In the genomic region with DNA sequence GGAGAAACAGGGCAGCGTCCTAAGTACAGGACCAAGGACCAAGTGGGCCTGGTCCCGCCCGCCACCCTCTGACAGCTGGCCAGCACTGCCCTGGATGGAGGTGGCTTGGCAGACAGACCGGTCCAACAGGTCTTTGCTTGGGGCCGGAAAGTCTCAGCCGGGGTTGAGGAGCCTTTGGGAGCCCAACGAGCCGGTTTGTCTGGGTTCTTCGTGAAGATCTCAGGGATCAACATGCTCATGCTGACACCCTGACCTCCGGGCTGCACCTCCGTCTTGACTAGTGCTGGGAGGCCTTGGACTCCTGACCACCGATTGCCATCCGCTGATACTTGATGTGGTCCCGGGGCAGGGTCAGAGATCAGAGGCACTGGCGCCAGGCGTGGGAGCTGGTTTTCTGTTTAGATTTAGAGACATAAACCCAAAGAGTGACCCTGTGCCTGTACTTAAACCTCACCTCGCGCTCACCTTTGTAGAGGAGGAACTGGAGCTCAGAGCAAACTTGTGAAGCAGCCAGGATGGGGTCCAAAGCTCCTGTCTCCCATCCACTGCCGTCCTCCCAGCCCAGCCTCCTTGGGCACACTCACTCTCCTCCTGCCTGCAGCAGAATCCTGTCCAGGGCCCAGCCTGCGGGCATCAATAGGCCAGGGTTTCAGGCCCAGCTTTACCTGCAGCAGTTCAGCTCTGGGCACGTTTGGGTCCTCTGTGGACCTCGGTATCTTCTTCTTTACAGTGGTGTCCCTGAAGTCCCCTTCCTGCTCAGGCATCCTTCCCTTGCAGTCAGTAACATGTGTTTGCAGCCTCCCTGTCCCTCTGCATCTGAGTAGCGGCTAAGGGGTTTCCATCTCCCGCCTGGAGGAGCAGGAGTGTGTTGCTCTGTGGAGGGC, we compare ENCODE assay signal across 14 cellular contexts.
A peak's percentile ranks its signal among the peaks of the same experiment; 100 is the strongest.
DNase-seq lines count a peak whose midpoint lies in the region; ATAC-seq and TF ChIP-seq lines count a peak whose summit lies in the region.
"Had no signal": no experiment of that assay in that cellular context is flagged by ENCODE, and none has a peak within 500 bp of the region (broad histone marks: within the 10 kb centered on the region; RNA-seq: fewer than 3 reads in every experiment).

No MANE protein-coding gene starts in this region.

- no peak for TF ChIP-seq RAD21 in HCT116 (IDR thresholded peaks at IDR 0.05; ENCODE audit: low read depth)

- peak overlapping the region; percentile 6; the same call in 1 of the 2 replicates for H3K9ac ChIP-seq in HCT116 (ENCODE audit: low read length)

- no peak overlapping the region for H2AFZ ChIP-seq in HCT116 (ENCODE audit: low read depth, low read length, poor library complexity, severe bottlenecking)

- H3K9me3 ChIP-seq in HCT116 (ENCODE audit: control insufficient read depth in 1 of 2, insufficient read depth in 1 of 2, low read depth in 1 of 2, low read length in 2 of 2) (no peaks in the 10 kb centered on the region), RWPE2 (ENCODE audit: severe bottlenecking) (no peaks in the 10 kb centered on the region), stomach (no peaks in the 10 kb centered on the region)

- BruUV-seq in HCT116 (replicated peaks; lab: Mats Ljungman, UMichigan), result no TSS peak

- peak overlapping the region in 1 of 2 experiments; percentile 7; a peak in 1 of 4 replicates for H3K4me3 ChIP-seq in HCT116 (replicated peaks in 1 of 2; ENCODE audit: low read depth in 1 of 2, low read length in 2 of 2)
- H3K4me3 ChIP-seq in RWPE2 (ENCODE audit: severe bottlenecking), result no peak overlapping the region
- H3K4me3 ChIP-seq in stomach, result no peak overlapping the region

- DNase-seq in HCT116 (ENCODE audit: low read depth, low spot score) (peak; percentile 56), RWPE2 (ENCODE audit: low spot score) (no peak), left kidney (ENCODE audit: low read depth, low spot score) (peak; percentile 76), stomach (peak; percentile 97), ecto neural progenitor cell (ENCODE audit: low spot score) (no peak), NCI-H1436 (lab: John Stamatoyannopoulos, UW) (no peak)
- DNase-seq in effector CD4-positive, alpha-beta T cell, result no peak
- DNase-seq: activated T-cell treated with anti-CD3 and anti-CD28 coated beads, Interleukin-2, amount 50 U/mL, for 24 hours; dermis blood vessel endothelial cell; KBM-7; naive B cell; NCI-H2081; substantia nigra had no signal

- WGBS in stomach, 5 donors, result 44 to 68% (median 57%) methylated on average over 22 to 24 of the region's 24 CpGs

- peaks cover 44 to 48% of the 10 kb centered on the region in 2 experiments for H3K4me1 ChIP-seq in HCT116 (ENCODE audit: control insufficient read depth in 1 of 2, insufficient read depth in 2 of 2, low read length in 2 of 2)
- peaks cover 44% of the 10 kb centered on the region for H3K4me1 ChIP-seq in RWPE2 (ENCODE audit: insufficient read depth, poor library complexity, severe bottlenecking)
- peaks cover 43 to 56% (median 51%) of the 10 kb centered on the region in 4 donors for H3K4me1 ChIP-seq in stomach

- peak overlapping the region; percentile 54 for H3K4me2 ChIP-seq in HCT116 (ENCODE audit: low read length)

- intact Hi-C loops in HCT116 (cut with micrococcal nuclease), result no loop called here
- intact Hi-C loops in stomach (cut with DNase I; ENCODE audit: low total_unique reads), result no loop called here

- POLR2A ChIA-PET in HCT116 (lab: Charles Lee), result interaction anchor here (0.5 kb wide), 1 partner anchor 54 kb away, joined by 4 read pairs; no protein-coding TSS in a partner anchor

- H3K79me2 ChIP-seq in HCT116 (ENCODE audit: insufficient read depth, low read length), result no peaks in the 10 kb centered on the region

- no peaks in the 10 kb centered on the region for H4K20me1 ChIP-seq in HCT116 (ENCODE audit: insufficient read depth)

- TF ChIP-seq EP300 in stomach (IDR thresholded peaks at IDR 0.05), result no peak

- peak overlapping the region; percentile 29; the same call in 1 of the 2 replicates for H3K27ac ChIP-seq in HCT116 (ENCODE audit: low read depth, low read length)
- peak overlapping the region; percentile 28 for H3K27ac ChIP-seq in RWPE2 (ENCODE audit: poor library complexity, severe bottlenecking)
- H3K27ac ChIP-seq in stomach, result peak overlapping the region in 4 of 5 donors; percentile 6 to 43 (median 16)

- H3K27me3 ChIP-seq in HCT116 (ENCODE audit: insufficient read depth, low read length), result no peaks in the 10 kb centered on the region
- no peaks in the 10 kb centered on the region for H3K27me3 ChIP-seq in RWPE2 (ENCODE audit: insufficient read depth, poor library complexity, severe bottlenecking)
- H3K27me3 ChIP-seq in stomach, result no peaks in the 10 kb centered on the region

- H3K36me3 ChIP-seq in HCT116 (ENCODE audit: control insufficient read depth in 1 of 2, insufficient read depth in 2 of 2, low read length in 2 of 2), result no peaks in the 10 kb centered on the region
- no peaks in the 10 kb centered on the region for H3K36me3 ChIP-seq in RWPE2 (ENCODE audit: low read depth)
- H3K36me3 ChIP-seq in stomach, result no peaks in the 10 kb centered on the region

- TF ChIP-seq CTCF in HCT116 (IDR thresholded peaks at IDR 0.05 in 2 of 3, conservative IDR thresholded peaks at IDR 0.05 in 1 of 3; ENCODE audit: borderline replicate concordance in 1 of 3, insufficient read depth in 1 of 3, low read depth in 2 of 3, low read length in 2 of 3) (no peak), RWPE2 (IDR thresholded peaks at IDR 0.05; ENCODE audit: poor library complexity, severe bottlenecking) (no peak), stomach (IDR thresholded peaks at IDR 0.05) (peak in 1 of 7 experiments; percentile 44)

- CTCF ChIA-PET in HCT116 (lab: Charles Lee), result interaction anchor here (2.4 kb wide), 1 partner anchor 30 kb away, joined by 7 read pairs; no protein-coding TSS in a partner anchor

- TF ChIP-seq POLR2A in HCT116 (IDR thresholded peaks at IDR 0.05; ENCODE audit: borderline replicate concordance, extremely low read depth, insufficient read depth, insufficient read length), result no peak
- TF ChIP-seq POLR2A in stomach (IDR thresholded peaks at IDR 0.05), result no peak

- peak; percentile 77 for ATAC-seq in HCT116
- ATAC-seq in RWPE2 (ENCODE audit: low read depth), result peak; percentile 29; the same call in 2 of the 3 replicates
- ATAC-seq in HG02970 (IDR thresholded peaks at IDR 0.05; ENCODE audit: low FRiP score, unreplicated experiment), result no peak

- RAD21 ChIA-PET in HCT116 (lab: Charles Lee; ENCODE audit: low non-redundant PET in 1 of 2, low total read pairs in 2 of 2, uncharacterized antibody in 2 of 2, unreplicated experiment in 2 of 2), result no interaction called here

- no peaks in the 10 kb centered on the region for H3K9me2 ChIP-seq in HCT116 (ENCODE audit: insufficient read depth)

TF ChIP-seq in HCT116, 20 proteins besides CTCF, POLR2A, EP300 and RAD21:
- peak; percentile 54; the same call in 1 of the 2 replicates for TF ChIP-seq POLR2AphosphoS5 (IDR thresholded peaks at IDR 0.05; ENCODE audit: low read depth, low read length)
- no peak for TF ChIP-seq ELF1 (IDR thresholded peaks at IDR 0.05; ENCODE audit: borderline replicate concordance, low read depth)
- peak; percentile 41 for TF ChIP-seq YY1 (IDR thresholded peaks at IDR 0.05; ENCODE audit: extremely low read depth, insufficient replicate concordance, low read depth, low read length)

Comparison
In these comparisons a context has a peak if more than half of its experiments do, and no peak if none do; other contexts are left out.
1. DNase-seq: peak in HCT116 (single experiment), left kidney (single experiment) and stomach (single experiment); none in RWPE2 (single experiment), effector CD4-positive, alpha-beta T cell (single experiment), ecto neural progenitor cell (single experiment) and NCI-H1436 (single experiment).
2. Peak in every context shown above with its lines, with median percentiles within 50 percentile points of each other: H3K27ac ChIP-seq.